1 cellular context compared by ENCODE assay signal in genomic region chr7:925601-926000, GRCh38.
TF ChIP-seq lines count a peak whose summit lies in the region.

No MANE protein-coding gene starts in this region.

TF ChIP-seq in HepG2, 621 proteins besides CTCF, POLR2A, EP300 and RAD21:
- TF ChIP-seq SALL1 (CRISPR knock-in tag; IDR thresholded peaks at IDR 0.05) (no peak), ZBTB33 (CRISPR knock-in tag; IDR thresholded peaks at IDR 0.05) (peak; percentile 63; the same call in 1 of the 2 replicates), AGO2 (optimal IDR thresholded peaks at IDR 0.05; ENCODE audit: low read depth, low read length) (peak; percentile 64), HNRNPL (IDR thresholded peaks at IDR 0.05; ENCODE audit: low read depth, low read length) (peak; percentile 75; the same call in 1 of the 2 replicates)
